18 cellular contexts compared by ENCODE assay signal in the genomic region with DNA sequence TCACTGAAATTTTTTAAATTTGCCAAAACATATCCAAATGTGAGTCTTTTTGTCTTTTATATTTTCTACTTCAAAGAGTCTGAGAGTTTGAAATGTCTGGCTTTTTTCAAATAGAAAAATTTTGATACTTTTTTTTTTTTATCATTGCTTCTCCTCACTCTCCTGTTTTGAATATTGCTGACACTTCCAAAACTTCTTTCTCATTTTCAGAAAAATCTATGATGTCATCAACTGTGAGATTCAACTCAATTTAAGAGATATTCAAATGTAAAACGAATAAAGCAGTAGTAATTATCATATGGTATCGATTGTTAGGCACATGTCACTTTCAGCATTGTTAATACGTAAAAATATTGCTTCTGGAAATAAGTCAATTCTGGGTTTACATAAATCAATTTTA.
DNase-seq lines count a peak whose midpoint lies in the region; ATAC-seq, FAIRE-seq and TF ChIP-seq lines count a peak whose summit lies in the region.
"Had no signal": no experiment of that assay in that cellular context is flagged by ENCODE, and none has a peak within 500 bp of the region (broad histone marks: within the 10 kb centered on the region; RNA-seq: fewer than 3 reads in every experiment).

No MANE protein-coding gene starts in this region.

- H3K27ac ChIP-seq in A549 (no peak overlapping the region), HEK293 (ENCODE audit: extremely low read depth, low read depth, low read length) (no peak overlapping the region), K562 (ENCODE audit: extremely low read depth, low read depth, low read length) (no peak overlapping the region), heart right ventricle (no peak overlapping the region)
- H3K27ac ChIP-seq: BLaER1 treated with 17β-estradiol and CSF1 and Interleukin-3, amounts not matched to agents 10 nM and 100 nM; C4-2B had no signal

- H3K36me3 ChIP-seq in HEK293 (ENCODE audit: control insufficient read depth in 2 of 2, insufficient read depth in 1 of 2, low read length in 2 of 2) (no peaks in the 10 kb centered on the region), K562 (ENCODE audit: control insufficient read depth, insufficient read depth, low read length) (no peaks in the 10 kb centered on the region), heart right ventricle (no peaks in the 10 kb centered on the region)
- H3K36me3 ChIP-seq: BLaER1 treated with 17β-estradiol and CSF1 and Interleukin-3, amounts not matched to agents 10 nM and 100 nM had no signal

- H3K27me3 ChIP-seq in K562 (ENCODE audit: control insufficient read depth in 2 of 2, insufficient read depth in 2 of 2, low read length in 2 of 2) (no peaks in the 10 kb centered on the region), heart right ventricle (no peaks in the 10 kb centered on the region)
- H3K27me3 ChIP-seq: BLaER1 treated with 17β-estradiol and CSF1 and Interleukin-3, amounts not matched to agents 10 nM and 100 nM had no signal

- H3K9me3 ChIP-seq in A549 (no peaks in the 10 kb centered on the region), HEK293 (ENCODE audit: control insufficient read depth, insufficient read depth, low read depth, low read length) (no peaks in the 10 kb centered on the region), K562 (replicated peaks; ENCODE audit: control insufficient read depth, insufficient read depth, low read depth, low read length) (peaks cover 2% of the 10 kb centered on the region), heart right ventricle (no peaks in the 10 kb centered on the region)
- H3K9me3 ChIP-seq: BLaER1 treated with 17β-estradiol and CSF1 and Interleukin-3, amounts not matched to agents 10 nM and 100 nM; Caco-2 had no signal

- in situ Hi-C loops in K562 (cut with MboI): no loop called here

- H3K4me2 ChIP-seq in A549: no peak overlapping the region
- H3K4me2 ChIP-seq in K562 (ENCODE audit: insufficient read depth, low read length): no peak overlapping the region
- H3K4me2 ChIP-seq: BLaER1 treated with 17β-estradiol and CSF1 and Interleukin-3, amounts not matched to agents 10 nM and 100 nM had no signal

- FAIRE-seq in A549 (lab: Jason Lieb, UNC) (no peak), K562 (lab: Jason Lieb, UNC) (no peak)
- FAIRE-seq: G401.6, GM12891, GM19239 had no signal

- no peak for TF ChIP-seq CTCF in A549 (IDR thresholded peaks at IDR 0.05)
- TF ChIP-seq CTCF in HEK293 (tag by site-specific recombination; IDR thresholded peaks at IDR 0.05): no peak
- TF ChIP-seq CTCF in K562 (IDR thresholded peaks at IDR 0.05 in 2 of 3, conservative IDR thresholded peaks at IDR 0.05 in 1 of 3; ENCODE audit: insufficient read depth in 2 of 3, low read depth in 1 of 3, low read length in 3 of 3): no peak
- TF ChIP-seq CTCF in heart right ventricle (IDR thresholded peaks at IDR 0.05): no peak

- H2AFZ ChIP-seq in K562 (ENCODE audit: low read depth, low read length): no peak overlapping the region

- intact Hi-C loops in K562 (cut with micrococcal nuclease): no loop called here
- intact Hi-C loops in heart right ventricle (cut with DNase I): no loop called here

- no peak for TF ChIP-seq RAD21 in A549 (conservative IDR thresholded peaks at IDR 0.05 in 1 of 2, IDR thresholded peaks at IDR 0.05 in 1 of 2)
- TF ChIP-seq RAD21 in K562 (CRISPR knock-in tag; conservative IDR thresholded peaks at IDR 0.05 in 1 of 2, IDR thresholded peaks at IDR 0.05 in 1 of 2): no peak

- WGBS in A549 (ENCODE audit: missing lambda C conversion rate): 10% methylated on average over 3 of the region's 3 CpGs
- WGBS in K562 (ENCODE audit: insufficient coverage, low coverage, missing lambda C conversion rate): 0% methylated on average over 3 of the region's 3 CpGs
- 81 to 91% methylated on average over 3 of the region's 3 CpGs for WGBS in heart right ventricle, 2 donors

- no peaks in the 10 kb centered on the region for H3K4me1 ChIP-seq in A549
- H3K4me1 ChIP-seq in HEK293 (ENCODE audit: control insufficient read depth, insufficient read depth, low read length): no peaks in the 10 kb centered on the region
- H3K4me1 ChIP-seq in K562 (replicated peaks in 1 of 2; ENCODE audit: control insufficient read depth in 2 of 2, insufficient read depth in 2 of 2, low read length in 2 of 2): no peaks in the 10 kb centered on the region
- H3K4me1 ChIP-seq in heart right ventricle: no peaks in the 10 kb centered on the region
- H3K4me1 ChIP-seq: BLaER1 treated with 17β-estradiol and CSF1 and Interleukin-3, amounts not matched to agents 10 nM and 100 nM; Caco-2 had no signal

- no peaks in the 10 kb centered on the region for H3K79me2 ChIP-seq in K562 (ENCODE audit: control insufficient read depth, insufficient read depth, low read length)

- no TSS peak for BruUV-seq in K562 (replicated peaks; lab: Mats Ljungman, UMichigan)

- TF ChIP-seq POLR2A in A549 (IDR thresholded peaks at IDR 0.05; ENCODE audit: low read length) (no peak), K562 (conservative IDR thresholded peaks at IDR 0.05) (no peak)

- CTCF ChIA-PET in A549 (lab: Yijun Ruan, JAX) (no interaction called here), HEK293 (lab: Yijun Ruan, JAX) (no interaction called here), K562 (lab: Yijun Ruan, JAX; ENCODE audit: low intra/inter-chr PET ratio) (no interaction called here)

- ATAC-seq in A549 (no peak), K562 (no peak), heart right ventricle (no peak)
- ATAC-seq: CD8-positive, alpha-beta T cell had no signal

- H3K4me3 ChIP-seq in A549 (no peak overlapping the region), HEK293 (ENCODE audit: low read depth, low read length) (no peak overlapping the region), K562 (no peak overlapping the region), heart right ventricle (no peak overlapping the region)
- H3K4me3 ChIP-seq: BLaER1 treated with 17β-estradiol and CSF1 and Interleukin-3, amounts not matched to agents 10 nM and 100 nM had no signal

- no peaks in the 10 kb centered on the region for H3K9me1 ChIP-seq in K562 (ENCODE audit: control insufficient read depth, insufficient read depth, low read length)

- H4K20me1 ChIP-seq in K562 (replicated peaks; ENCODE audit: control insufficient read depth, insufficient read depth, low read length): no peaks in the 10 kb centered on the region
- H4K20me1 ChIP-seq: BLaER1 treated with 17β-estradiol and CSF1 and Interleukin-3, amounts not matched to agents 10 nM and 100 nM had no signal

- TF ChIP-seq EP300 in A549 (IDR thresholded peaks at IDR 0.05): no peak
- no peak for TF ChIP-seq EP300 in K562 (IDR thresholded peaks at IDR 0.05; ENCODE audit: low read length)

- H3K9ac ChIP-seq in K562 (ENCODE audit: insufficient read depth in 1 of 2, low read depth in 2 of 2, low read length in 2 of 2): no peak overlapping the region
- H3K9ac ChIP-seq: BLaER1 treated with 17β-estradiol and CSF1 and Interleukin-3, amounts not matched to agents 10 nM and 100 nM had no signal

- no peak for DNase-seq in A549 (ENCODE audit: low read depth in 1 of 2, low spot score in 1 of 2)
- DNase-seq in K562 (ENCODE audit: extremely low read depth in 1 of 4, low spot score in 3 of 4): no peak
- no peak for DNase-seq in NCI-H345 (lab: John Stamatoyannopoulos, UW)
- no peak for DNase-seq in heart right ventricle
- DNase-seq: 8988T; AML-193; Caco-2; Calu3; CD4-positive, alpha-beta T cell; CD8-positive, alpha-beta T cell; DMS79 treated with DMSO at 0.1 percent for 48 hours; GF-D8 had no signal

- POLR2A ChIA-PET in A549 (lab: Yijun Ruan, JAX) (no interaction called here), HEK293 (lab: Yijun Ruan, JAX) (no interaction called here), K562 (lab: Yijun Ruan, JAX) (no interaction called here)

TF ChIP-seq in A549, 52 proteins besides CTCF, POLR2A, EP300 and RAD21:
- TF ChIP-seq MAFK (IDR thresholded peaks at IDR 0.05; ENCODE audit: partially characterized antibody) (peak; percentile 53), MYC (IDR thresholded peaks at IDR 0.05; ENCODE audit: borderline replicate concordance, low read length) (no peak)

TF ChIP-seq in HEK293, 187 proteins besides CTCF, POLR2A, EP300 and RAD21:
- TF ChIP-seq ZNF24 (tag by site-specific recombination; IDR thresholded peaks at IDR 0.05) (no peak), IKZF3 (tag by site-specific recombination; IDR thresholded peaks at IDR 0.05) (no peak), KLF7 (tag by site-specific recombination; IDR thresholded peaks at IDR 0.05; ENCODE audit: borderline replicate concordance) (no peak), ZNF433 (tag by site-specific recombination; IDR thresholded peaks at IDR 0.05; ENCODE audit: low read depth) (no peak), WT1 (tag by site-specific recombination; IDR thresholded peaks at IDR 0.05) (no peak)
- TF ChIP-seq, protein P1, sequence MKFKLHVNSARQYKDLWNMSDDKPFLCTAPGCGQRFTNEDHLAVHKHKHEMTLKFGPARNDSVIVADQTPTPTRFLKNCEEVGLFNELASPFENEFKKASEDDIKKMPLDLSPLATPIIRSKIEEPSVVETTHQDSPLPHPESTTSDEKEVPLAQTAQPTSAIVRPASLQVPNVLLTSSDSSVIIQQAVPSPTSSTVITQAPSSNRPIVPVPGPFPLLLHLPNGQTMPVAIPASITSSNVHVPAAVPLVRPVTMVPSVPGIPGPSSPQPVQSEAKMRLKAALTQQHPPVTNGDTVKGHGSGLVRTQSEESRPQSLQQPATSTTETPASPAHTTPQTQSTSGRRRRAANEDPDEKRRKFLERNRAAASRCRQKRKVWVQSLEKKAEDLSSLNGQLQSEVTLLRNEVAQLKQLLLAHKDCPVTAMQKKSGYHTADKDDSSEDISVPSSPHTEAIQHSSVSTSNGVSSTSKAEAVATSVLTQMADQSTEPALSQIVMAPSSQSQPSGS (tag by site-specific recombination; IDR thresholded peaks at IDR 0.05; ENCODE audit: low read depth): peak; percentile 49; the same call in 1 of the 2 replicates

TF ChIP-seq in K562, 482 proteins besides CTCF, POLR2A, EP300 and RAD21 (continues in another document):
- peak; percentile 80 for TF ChIP-seq ZNF316 (IDR thresholded peaks at IDR 0.05)
- no peak for TF ChIP-seq SAFB (IDR thresholded peaks at IDR 0.05; ENCODE audit: borderline replicate concordance, low read depth, low read length)
- TF ChIP-seq MYBL2 (IDR thresholded peaks at IDR 0.05; ENCODE audit: low read depth): no peak
- no peak for TF ChIP-seq MYBL2 (CRISPR knock-in tag; IDR thresholded peaks at IDR 0.05; ENCODE audit: borderline replicate concordance)
- no peak for TF ChIP-seq ILF3 (IDR thresholded peaks at IDR 0.05; ENCODE audit: borderline replicate concordance)
- peak; percentile 40; the same call in 1 of the 2 replicates for TF ChIP-seq MAFG (tag; conservative IDR thresholded peaks at IDR 0.05)
- no peak for TF ChIP-seq HBP1 (CRISPR knock-in tag; IDR thresholded peaks at IDR 0.05)
